In genomic region chr1:156659994-156660751, GRCh38 we compare ENCODE assay signal across 1 cellular context.
TF ChIP-seq lines count a peak whose summit lies in the region.

No MANE protein-coding gene starts in this region.

TF ChIP-seq in HepG2, 621 proteins besides CTCF, POLR2A, EP300 and RAD21 (continued from another document and continues in another):
- peak; percentile 94 for TF ChIP-seq RBFOX2 (IDR thresholded peaks at IDR 0.05; ENCODE audit: low read depth, low read length)
- TF ChIP-seq RARA (CRISPR knock-in tag; IDR thresholded peaks at IDR 0.05), result peak; percentile 77
- TF ChIP-seq NAIF1 (CRISPR knock-in tag; IDR thresholded peaks at IDR 0.05; ENCODE audit: borderline replicate concordance), result no peak
- TF ChIP-seq ZNF672 (CRISPR knock-in tag; IDR thresholded peaks at IDR 0.05), result 0 out of 2 replicates have a peak, but pooled peaks have one; percentile 64
- no peak for TF ChIP-seq ZFP37 (CRISPR knock-in tag; IDR thresholded peaks at IDR 0.05; ENCODE audit: borderline replicate concordance)
- TF ChIP-seq POLR2G (IDR thresholded peaks at IDR 0.05; ENCODE audit: low read depth, low read length), result peak; percentile 65
- peak in 1 of 2 experiments; percentile 85; a peak in 2 of 4 replicates for TF ChIP-seq KLF16 (CRISPR knock-in tag; IDR thresholded peaks at IDR 0.05)
- TF ChIP-seq HNRNPK (IDR thresholded peaks at IDR 0.05; ENCODE audit: low read depth, low read length, poor library complexity, severe bottlenecking), result peak; percentile 94
- TF ChIP-seq ZFP90 (CRISPR knock-in tag; IDR thresholded peaks at IDR 0.05; ENCODE audit: borderline replicate concordance), result peak; percentile 73; the same call in 1 of the 2 replicates
- peak; percentile 72 for TF ChIP-seq KDM5B (CRISPR knock-in tag; IDR thresholded peaks at IDR 0.05; ENCODE audit: borderline replicate concordance)
- TF ChIP-seq ZNF629 (CRISPR knock-in tag; conservative IDR thresholded peaks at IDR 0.05), result no peak
- no peak for TF ChIP-seq ZNF781 (CRISPR knock-in tag; IDR thresholded peaks at IDR 0.05; ENCODE audit: borderline replicate concordance, not compliant biosample characterization)
- TF ChIP-seq NR1H2 (CRISPR knock-in tag; IDR thresholded peaks at IDR 0.05; ENCODE audit: borderline replicate concordance, low read depth), result no peak; the same call in 1 of the 2 replicates
- TF ChIP-seq TEAD3 (CRISPR knock-in tag; optimal IDR thresholded peaks at IDR 0.05; ENCODE audit: borderline replicate concordance), result peak; percentile 86
- TF ChIP-seq SMC3 (IDR thresholded peaks at IDR 0.05; ENCODE audit: low read length), result peak; percentile 46; the same call in 1 of the 2 replicates
- peak; percentile 46; the same call in 1 of the 2 replicates for TF ChIP-seq ZBTB21 (CRISPR knock-in tag; IDR thresholded peaks at IDR 0.05)
- TF ChIP-seq FOXP4 (CRISPR knock-in tag; IDR thresholded peaks at IDR 0.05), result no peak; the same call in none of the 2 replicates
- TF ChIP-seq ATF7-NPFF (CRISPR knock-in tag; IDR thresholded peaks at IDR 0.05; ENCODE audit: low read depth), result peak; percentile 60; the same call in 1 of the 2 replicates
- TF ChIP-seq RARG (CRISPR knock-in tag; IDR thresholded peaks at IDR 0.05; ENCODE audit: low read depth), result no peak
- TF ChIP-seq, protein P1, sequence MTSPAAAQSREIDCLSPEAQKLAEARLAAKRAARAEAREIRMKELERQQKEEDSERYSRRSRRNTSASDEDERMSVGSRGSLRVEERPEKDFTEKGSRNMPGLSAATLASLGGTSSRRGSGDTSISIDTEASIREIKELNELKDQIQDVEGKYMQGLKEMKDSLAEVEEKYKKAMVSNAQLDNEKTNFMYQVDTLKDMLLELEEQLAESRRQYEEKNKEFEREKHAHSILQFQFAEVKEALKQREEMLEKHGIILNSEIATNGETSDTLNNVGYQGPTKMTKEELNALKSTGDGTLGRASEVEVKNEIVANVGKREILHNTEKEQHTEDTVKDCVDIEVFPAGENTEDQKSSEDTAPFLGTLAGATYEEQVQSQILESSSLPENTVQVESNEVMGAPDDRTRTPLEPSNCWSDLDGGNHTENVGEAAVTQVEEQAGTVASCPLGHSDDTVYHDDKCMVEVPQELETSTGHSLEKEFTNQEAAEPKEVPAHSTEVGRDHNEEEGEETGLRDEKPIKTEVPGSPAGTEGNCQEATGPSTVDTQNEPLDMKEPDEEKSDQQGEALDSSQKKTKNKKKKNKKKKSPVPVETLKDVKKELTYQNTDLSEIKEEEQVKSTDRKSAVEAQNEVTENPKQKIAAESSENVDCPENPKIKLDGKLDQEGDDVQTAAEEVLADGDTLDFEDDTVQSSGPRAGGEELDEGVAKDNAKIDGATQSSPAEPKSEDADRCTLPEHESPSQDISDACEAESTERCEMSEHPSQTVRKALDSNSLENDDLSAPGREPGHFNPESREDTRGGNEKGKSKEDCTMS (CRISPR knock-in tag; conservative IDR thresholded peaks at IDR 0.05), result no peak
- TF ChIP-seq RELA (CRISPR knock-in tag; IDR thresholded peaks at IDR 0.05), result peak; percentile 74; the same call in 1 of the 2 replicates
- TF ChIP-seq MXD3 (CRISPR knock-in tag; IDR thresholded peaks at IDR 0.05), result peak; percentile 66; the same call in 1 of the 2 replicates
- TF ChIP-seq HNRNPL (IDR thresholded peaks at IDR 0.05; ENCODE audit: low read depth, low read length), result peak; percentile 80
- TF ChIP-seq ZNF790 (CRISPR knock-in tag; IDR thresholded peaks at IDR 0.05; ENCODE audit: borderline replicate concordance), result 0 out of 2 replicates have a peak, but pooled peaks have one; percentile 39
- peak; percentile 25 for TF ChIP-seq ESRRA (CRISPR knock-in tag; IDR thresholded peaks at IDR 0.05; ENCODE audit: low read depth)
- TF ChIP-seq TARDBP (CRISPR knock-in tag; IDR thresholded peaks at IDR 0.05), result peak; percentile 83; the same call in 1 of the 2 replicates
- TF ChIP-seq, protein P2, sequence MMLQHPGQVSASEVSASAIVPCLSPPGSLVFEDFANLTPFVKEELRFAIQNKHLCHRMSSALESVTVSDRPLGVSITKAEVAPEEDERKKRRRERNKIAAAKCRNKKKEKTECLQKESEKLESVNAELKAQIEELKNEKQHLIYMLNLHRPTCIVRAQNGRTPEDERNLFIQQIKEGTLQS (CRISPR knock-in tag; IDR thresholded peaks at IDR 0.05), result peak; percentile 96
- no peak; the same call in 1 of the 2 replicates for TF ChIP-seq IRX3 (CRISPR knock-in tag; IDR thresholded peaks at IDR 0.05; ENCODE audit: borderline replicate concordance, low read depth)
- peak; percentile 23; the same call in 1 of the 2 replicates for TF ChIP-seq PHF21A (CRISPR knock-in tag; IDR thresholded peaks at IDR 0.05)
- TF ChIP-seq ZNF44 (CRISPR knock-in tag; IDR thresholded peaks at IDR 0.05), result 0 out of 2 replicates have a peak, but pooled peaks have one; percentile 55
- TF ChIP-seq JUNB (CRISPR knock-in tag; IDR thresholded peaks at IDR 0.05; ENCODE audit: borderline replicate concordance), result peak; percentile 78; the same call in 1 of the 2 replicates
- TF ChIP-seq, protein P3, sequence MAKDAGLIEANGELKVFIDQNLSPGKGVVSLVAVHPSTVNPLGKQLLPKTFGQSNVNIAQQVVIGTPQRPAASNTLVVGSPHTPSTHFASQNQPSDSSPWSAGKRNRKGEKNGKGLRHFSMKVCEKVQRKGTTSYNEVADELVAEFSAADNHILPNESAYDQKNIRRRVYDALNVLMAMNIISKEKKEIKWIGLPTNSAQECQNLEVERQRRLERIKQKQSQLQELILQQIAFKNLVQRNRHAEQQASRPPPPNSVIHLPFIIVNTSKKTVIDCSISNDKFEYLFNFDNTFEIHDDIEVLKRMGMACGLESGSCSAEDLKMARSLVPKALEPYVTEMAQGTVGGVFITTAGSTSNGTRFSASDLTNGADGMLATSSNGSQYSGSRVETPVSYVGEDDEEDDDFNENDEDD (CRISPR knock-in tag; IDR thresholded peaks at IDR 0.05; ENCODE audit: borderline replicate concordance), result peak; percentile 57; the same call in 1 of the 2 replicates
- TF ChIP-seq, protein P4, sequence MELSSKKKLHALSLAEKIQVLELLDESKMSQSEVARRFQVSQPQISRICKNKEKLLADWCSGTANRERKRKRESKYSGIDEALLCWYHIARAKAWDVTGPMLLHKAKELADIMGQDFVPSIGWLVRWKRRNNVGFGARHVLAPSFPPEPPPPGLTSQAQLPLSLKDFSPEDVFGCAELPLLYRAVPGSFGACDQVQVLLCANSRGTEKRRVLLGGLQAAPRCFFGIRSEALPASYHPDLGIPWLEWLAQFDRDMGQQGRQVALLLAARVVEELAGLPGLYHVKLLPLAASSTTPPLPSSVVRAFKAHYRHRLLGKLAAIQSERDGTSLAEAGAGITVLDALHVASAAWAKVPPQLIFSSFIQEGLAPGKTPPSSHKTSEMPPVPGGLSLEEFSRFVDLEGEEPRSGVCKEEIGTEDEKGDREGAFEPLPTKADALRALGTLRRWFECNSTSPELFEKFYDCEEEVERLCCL (CRISPR knock-in tag; IDR thresholded peaks at IDR 0.05; ENCODE audit: borderline replicate concordance), result no peak
- no peak for TF ChIP-seq MBNL3 (CRISPR knock-in tag; conservative IDR thresholded peaks at IDR 0.05)
- TF ChIP-seq MYC (CRISPR knock-in tag; IDR thresholded peaks at IDR 0.05; ENCODE audit: borderline replicate concordance), result peak; percentile 84
- TF ChIP-seq, protein P5, sequence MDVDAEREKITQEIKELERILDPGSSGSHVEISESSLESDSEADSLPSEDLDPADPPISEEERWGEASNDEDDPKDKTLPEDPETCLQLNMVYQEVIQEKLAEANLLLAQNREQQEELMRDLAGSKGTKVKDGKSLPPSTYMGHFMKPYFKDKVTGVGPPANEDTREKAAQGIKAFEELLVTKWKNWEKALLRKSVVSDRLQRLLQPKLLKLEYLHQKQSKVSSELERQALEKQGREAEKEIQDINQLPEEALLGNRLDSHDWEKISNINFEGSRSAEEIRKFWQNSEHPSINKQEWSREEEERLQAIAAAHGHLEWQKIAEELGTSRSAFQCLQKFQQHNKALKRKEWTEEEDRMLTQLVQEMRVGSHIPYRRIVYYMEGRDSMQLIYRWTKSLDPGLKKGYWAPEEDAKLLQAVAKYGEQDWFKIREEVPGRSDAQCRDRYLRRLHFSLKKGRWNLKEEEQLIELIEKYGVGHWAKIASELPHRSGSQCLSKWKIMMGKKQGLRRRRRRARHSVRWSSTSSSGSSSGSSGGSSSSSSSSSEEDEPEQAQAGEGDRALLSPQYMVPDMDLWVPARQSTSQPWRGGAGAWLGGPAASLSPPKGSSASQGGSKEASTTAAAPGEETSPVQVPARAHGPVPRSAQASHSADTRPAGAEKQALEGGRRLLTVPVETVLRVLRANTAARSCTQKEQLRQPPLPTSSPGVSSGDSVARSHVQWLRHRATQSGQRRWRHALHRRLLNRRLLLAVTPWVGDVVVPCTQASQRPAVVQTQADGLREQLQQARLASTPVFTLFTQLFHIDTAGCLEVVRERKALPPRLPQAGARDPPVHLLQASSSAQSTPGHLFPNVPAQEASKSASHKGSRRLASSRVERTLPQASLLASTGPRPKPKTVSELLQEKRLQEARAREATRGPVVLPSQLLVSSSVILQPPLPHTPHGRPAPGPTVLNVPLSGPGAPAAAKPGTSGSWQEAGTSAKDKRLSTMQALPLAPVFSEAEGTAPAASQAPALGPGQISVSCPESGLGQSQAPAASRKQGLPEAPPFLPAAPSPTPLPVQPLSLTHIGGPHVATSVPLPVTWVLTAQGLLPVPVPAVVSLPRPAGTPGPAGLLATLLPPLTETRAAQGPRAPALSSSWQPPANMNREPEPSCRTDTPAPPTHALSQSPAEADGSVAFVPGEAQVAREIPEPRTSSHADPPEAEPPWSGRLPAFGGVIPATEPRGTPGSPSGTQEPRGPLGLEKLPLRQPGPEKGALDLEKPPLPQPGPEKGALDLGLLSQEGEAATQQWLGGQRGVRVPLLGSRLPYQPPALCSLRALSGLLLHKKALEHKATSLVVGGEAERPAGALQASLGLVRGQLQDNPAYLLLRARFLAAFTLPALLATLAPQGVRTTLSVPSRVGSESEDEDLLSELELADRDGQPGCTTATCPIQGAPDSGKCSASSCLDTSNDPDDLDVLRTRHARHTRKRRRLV (CRISPR knock-in tag; IDR thresholded peaks at IDR 0.05), result 0 out of 2 replicates have a peak, but pooled peaks have one; percentile 24
- peak; percentile 81; the same call in 1 of the 2 replicates for TF ChIP-seq CCDC6 (CRISPR knock-in tag; IDR thresholded peaks at IDR 0.05)
- TF ChIP-seq, protein P6, sequence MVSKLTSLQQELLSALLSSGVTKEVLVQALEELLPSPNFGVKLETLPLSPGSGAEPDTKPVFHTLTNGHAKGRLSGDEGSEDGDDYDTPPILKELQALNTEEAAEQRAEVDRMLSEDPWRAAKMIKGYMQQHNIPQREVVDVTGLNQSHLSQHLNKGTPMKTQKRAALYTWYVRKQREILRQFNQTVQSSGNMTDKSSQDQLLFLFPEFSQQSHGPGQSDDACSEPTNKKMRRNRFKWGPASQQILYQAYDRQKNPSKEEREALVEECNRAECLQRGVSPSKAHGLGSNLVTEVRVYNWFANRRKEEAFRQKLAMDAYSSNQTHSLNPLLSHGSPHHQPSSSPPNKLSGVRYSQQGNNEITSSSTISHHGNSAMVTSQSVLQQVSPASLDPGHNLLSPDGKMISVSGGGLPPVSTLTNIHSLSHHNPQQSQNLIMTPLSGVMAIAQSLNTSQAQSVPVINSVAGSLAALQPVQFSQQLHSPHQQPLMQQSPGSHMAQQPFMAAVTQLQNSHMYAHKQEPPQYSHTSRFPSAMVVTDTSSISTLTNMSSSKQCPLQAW (CRISPR knock-in tag; IDR thresholded peaks at IDR 0.05), result peak; percentile 68
- TF ChIP-seq SRSF1 (optimal IDR thresholded peaks at IDR 0.05; ENCODE audit: low read depth, low read length), result no peak
- peak; percentile 19; the same call in 1 of the 2 replicates for TF ChIP-seq STAT6 (CRISPR knock-in tag; IDR thresholded peaks at IDR 0.05; ENCODE audit: borderline replicate concordance)
- TF ChIP-seq ATF4 (CRISPR knock-in tag; IDR thresholded peaks at IDR 0.05), result peak in 1 of 2 experiments; percentile 58; a peak in 2 of 4 replicates
- TF ChIP-seq ZBTB3 (CRISPR knock-in tag; IDR thresholded peaks at IDR 0.05; ENCODE audit: borderline replicate concordance, low read depth), result 0 out of 2 replicates have a peak, but pooled peaks have one; percentile 37
- no peak for TF ChIP-seq HHEX (CRISPR knock-in tag; IDR thresholded peaks at IDR 0.05)
